In genomic region chr5:98111686-98112085, GRCh38 we compare ENCODE assay signal across 1 cellular context.
TF ChIP-seq lines count a peak whose summit lies in the region.

No MANE protein-coding gene starts in this region.

TF ChIP-seq in IMR-90, 13 proteins besides CTCF, POLR2A, EP300 and RAD21 (continued from another document):
- no peak for TF ChIP-seq USF2 (IDR thresholded peaks at IDR 0.05; ENCODE audit: low read depth, low read length)
